ENCODE assay signal across 24 cellular contexts in the genomic region with DNA sequence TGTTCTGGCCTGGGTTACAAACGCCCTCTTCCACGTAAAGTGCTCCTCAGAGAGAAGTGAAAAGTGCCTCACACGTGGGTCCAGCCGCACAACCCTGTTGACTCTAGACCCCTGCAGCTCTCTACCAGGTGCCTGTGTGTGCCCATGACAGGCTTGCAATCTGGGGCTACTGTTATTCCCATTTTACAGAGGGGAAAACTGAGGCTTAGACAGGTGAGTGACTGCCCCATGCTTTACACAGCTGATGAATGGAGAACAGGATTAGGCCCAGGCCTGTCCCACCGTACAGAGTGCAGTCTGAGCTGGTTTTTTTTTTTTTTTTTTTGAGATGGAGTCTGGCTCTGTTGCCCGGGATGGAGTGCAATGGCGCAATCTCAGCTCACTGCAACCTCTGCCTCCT. TPM values are rescaled to one million over a fixed set of nuclear protein-coding genes. Genes with fewer than 3 reads are reported as not detected.
DNase-seq lines count a peak whose midpoint lies in the region; ATAC-seq, FAIRE-seq and TF ChIP-seq lines count a peak whose summit lies in the region.
"Had no signal": no experiment of that assay in that cellular context is flagged by ENCODE, and none has a peak within 500 bp of the region (broad histone marks: within the 10 kb centered on the region; RNA-seq: fewer than 3 reads in every experiment).

No MANE protein-coding gene starts in this region.

- peaks cover 19% of the 10 kb centered on the region for H3K4me1 ChIP-seq in HepG2 (ENCODE audit: insufficient read depth, low read length)
- peaks cover 0 to 24% (median 11%) of the 10 kb centered on the region in 4 donors for H3K4me1 ChIP-seq in right lobe of liver
- H3K4me1 ChIP-seq: A549, BE2C had no signal

- H3K36me3 ChIP-seq in HepG2 (replicated peaks in 1 of 2; ENCODE audit: control insufficient read depth in 1 of 2, insufficient read depth in 2 of 2, low read length in 2 of 2), result peaks cover 40 to 73% of the 10 kb centered on the region in 2 experiments; a peak in 4 of 5 replicates
- H3K36me3 ChIP-seq in right lobe of liver, result peaks cover 17 to 79% (median 57%) of the 10 kb centered on the region in 4 donors
- H3K36me3 ChIP-seq in H7 (replicated peaks; ENCODE audit: control insufficient read depth, insufficient read depth, low read length), result peaks cover 58% of the 10 kb centered on the region

- H3K4me3 ChIP-seq in HepG2 (replicated peaks in 1 of 3; ENCODE audit: insufficient read depth in 1 of 3, low read depth in 2 of 3, low read length in 3 of 3) (no peak overlapping the region), right lobe of liver (no peak overlapping the region), H7 (ENCODE audit: insufficient read depth, low read depth, low read length) (no peak overlapping the region)
- H3K4me3 ChIP-seq: A549 had no signal

- FAIRE-seq in HepG2 (lab: Jason Lieb, UNC), result no peak
- FAIRE-seq: A549, GM12891, GM18507, H54 had no signal

- WGBS in HepG2 (ENCODE audit: low lambda C conversion rate), result 97% methylated on average over 7 of the region's 7 CpGs
- whole genome bisulfite sequencing in right lobe of liver (ENCODE audit: insufficient coverage, low coverage, low lambda C conversion rate, missing lambda C conversion rate), result 60% methylated on average over 2 of the region's 7 CpGs

- H3K36me3 Mint-ChIP-seq in neural crest cell (ENCODE audit: low read depth), result peaks cover 15% of the 10 kb centered on the region

- H3K4me2 ChIP-seq in HepG2 (ENCODE audit: low read depth, low read length), result no peak overlapping the region
- H3K4me2 ChIP-seq: A549 had no signal

- in situ Hi-C loops in HepG2 (cut with HindIII; ENCODE audit: extremely low pct_ligation_motif_present, low pct_unique_long_range_greater_than_20kb), result no loop called here

- no peak overlapping the region for H3K4me3 Mint-ChIP-seq in neural crest cell
- H3K4me3 Mint-ChIP-seq: CD4-positive, alpha-beta memory T cell; HFFc6 had no signal

- H3K27ac Mint-ChIP-seq in neural crest cell (ENCODE audit: unreplicated experiment), result peak overlapping the region; percentile 6
- H3K27ac Mint-ChIP-seq: HFFc6 had no signal

- TF ChIP-seq CTCF in HepG2 (CRISPR knock-in tag; IDR thresholded peaks at IDR 0.05) (no peak), right lobe of liver (IDR thresholded peaks at IDR 0.05) (no peak), RWPE1 (conservative IDR thresholded peaks at IDR 0.05; ENCODE audit: low read depth) (no peak), neural crest cell (conservative IDR thresholded peaks at IDR 0.05) (no peak)

- no peaks in the 10 kb centered on the region for H3K27me3 Mint-ChIP-seq in neural crest cell (ENCODE audit: low read depth)
- H3K27me3 Mint-ChIP-seq: CD4-positive, alpha-beta memory T cell had no signal

- H3K9ac ChIP-seq in HepG2 (ENCODE audit: insufficient read depth, low read depth, low read length), result no peak overlapping the region

- TF ChIP-seq EP300 in HepG2 (IDR thresholded peaks at IDR 0.05; ENCODE audit: low read depth in 2 of 2, low read length in 2 of 2) (no peak), HepG2 (CRISPR knock-in tag; IDR thresholded peaks at IDR 0.05; ENCODE audit: borderline replicate concordance) (no peak)

- intact Hi-C loops in HepG2 (cut with micrococcal nuclease; ENCODE audit: unreplicated experiment), result no loop called here
- intact Hi-C loops in right lobe of liver (cut with DNase I), result no loop called here

- no peak overlapping the region for H2AFZ ChIP-seq in HepG2 (ENCODE audit: low read length)

- H3K9me3 ChIP-seq in HepG2 (ENCODE audit: low read length) (no peaks in the 10 kb centered on the region), right lobe of liver (no peaks in the 10 kb centered on the region)
- H3K9me3 ChIP-seq: A549, BE2C had no signal

- H3K4me1 Mint-ChIP-seq in neural crest cell, result no peaks in the 10 kb centered on the region

- no peak overlapping the region for H3K27ac ChIP-seq in HepG2 (ENCODE audit: extremely low read length, insufficient read depth, low read length)
- H3K27ac ChIP-seq in right lobe of liver, result no peak overlapping the region
- H3K27ac ChIP-seq in RWPE1, result peak overlapping the region; percentile 29
- H3K27ac ChIP-seq: A549 had no signal

- no peak for DNase-seq in HepG2 (ENCODE audit: low spot score)
- no peak for DNase-seq in right lobe of liver
- no peak for DNase-seq in RWPE1 (ENCODE audit: low spot score)
- no peak for DNase-seq in neural crest cell (ENCODE audit: low read depth, low spot score)
- no peak for DNase-seq in H7
- DNase-seq: 8988T; ACHN; AML-193; BE2C; C1 segment of cervical spinal cord; Calu3; CD4-positive, alpha-beta memory T cell; COR-L47; DMS53; DMS79 treated with DMSO at 0.1 percent for 48 hours; GF-D8; GOT3; HFFc6 had no signal

- no peaks in the 10 kb centered on the region for H4K20me1 ChIP-seq in HepG2 (ENCODE audit: insufficient read depth, low read length)

- no peak for TF ChIP-seq POLR2A in HepG2 (IDR thresholded peaks at IDR 0.05; ENCODE audit: insufficient read depth in 1 of 2, low read depth in 2 of 2, low read length in 2 of 2)
- TF ChIP-seq POLR2A in right lobe of liver (IDR thresholded peaks at IDR 0.05), result no peak

- ATAC-seq in HepG2 (no peak), right lobe of liver (no peak), GM21825 (IDR thresholded peaks at IDR 0.05; ENCODE audit: unreplicated experiment) (no peak)
- ATAC-seq: A549, HCT116 had no signal

- H3K79me2 ChIP-seq in HepG2 (ENCODE audit: insufficient read depth, low read length), result no peaks in the 10 kb centered on the region

- no peaks in the 10 kb centered on the region for H3K27me3 ChIP-seq in HepG2 (ENCODE audit: control insufficient read depth in 1 of 2, insufficient read depth in 2 of 2, low read length in 2 of 2)
- no peaks in the 10 kb centered on the region for H3K27me3 ChIP-seq in right lobe of liver
- no peaks in the 10 kb centered on the region for H3K27me3 ChIP-seq in H7 (ENCODE audit: control insufficient read depth, insufficient read depth, low read length)
- H3K27me3 ChIP-seq: BE2C had no signal

- BruUV-seq in HepG2 (replicated peaks; lab: Mats Ljungman, UMichigan), result no TSS peak

- CTCF ChIA-PET in HepG2 (lab: Yijun Ruan, JAX; ENCODE audit: low intra/inter-chr PET ratio, low total read pairs), result no interaction called here
- CTCF ChIA-PET in RWPE1 (lab: Yijun Ruan, JAX), result interaction anchor here (0.6 to 1.0 kb wide), 3 partner anchors 15 to 226 kb away, joined by 3 to 7 read pairs (median 3); no protein-coding TSS in a partner anchor

- POLR2A ChIA-PET in HepG2 (lab: Yijun Ruan, JAX), result interaction anchor here (0.7 kb wide), 2 partner anchors 11 to 439 kb away, joined by 3 read pairs; no protein-coding TSS in a partner anchor
- POLR2A ChIA-PET in RWPE1 (lab: Yijun Ruan, JAX; ENCODE audit: low non-redundant PET), result interaction anchor here (0.6 kb wide), 1 partner anchor 12 kb away, joined by 5 read pairs; no protein-coding TSS in a partner anchor

- H3K9me3 Mint-ChIP-seq in neural crest cell, result no peaks in the 10 kb centered on the region
- H3K9me3 Mint-ChIP-seq: HFFc6 had no signal

- no peak for TF ChIP-seq RAD21 in HepG2 (CRISPR knock-in tag; IDR thresholded peaks at IDR 0.05)

RNA-seq across cellular contexts. Expression of a gene that starts 6.2 kb away (rescaled TPM):
- total RNA-seq in HepG2 (2016; rRNA removed; fragmentation: Illumina TruSeq; extraction: Trizol), result 3.0 and 5.5 TPM in 2 replicates
- total RNA-seq in HepG2 (2016; cell fraction: cytosol; rRNA removed; fragmentation: Illumina TruSeq; extraction: Trizol; ENCODE audit: low read depth), result 0.91 and 1.3 TPM in 2 replicates
- 2.7 and 5.4 TPM in 2 replicates for total RNA-seq in HepG2 (2016; cell fraction: insoluble cytoplasmic fraction; rRNA removed; fragmentation: Illumina TruSeq; extraction: Trizol)
- 3.3 and 3.4 TPM in 2 replicates for total RNA-seq in HepG2 (2016; cell fraction: membrane; rRNA removed; fragmentation: Illumina TruSeq; extraction: Trizol)
- 5.6 and 6.0 TPM in 2 replicates for total RNA-seq in HepG2 (2016; cell fraction: nucleus; rRNA removed; fragmentation: Illumina TruSeq; extraction: Trizol)
- polyA plus RNA-seq in HepG2 (2011; rRNA removed), result 5.5 and 7.5 TPM in 2 replicates
- polyA plus RNA-seq in HepG2 (2011; cell fraction: cytosol; rRNA removed), result 3.2 and 4.1 TPM in 2 replicates
- 45.5 and 51.1 TPM in 2 replicates for polyA plus RNA-seq in HepG2 (2011; cell fraction: nucleus; rRNA removed)
- 3.7 and 5.4 TPM in 2 replicates for polyA plus RNA-seq in HepG2 (2012)
- 0.89 and 1.0 TPM in 2 replicates for polyA plus RNA-seq in HepG2 (2016; cell fraction: cytosol; fragmentation: Illumina TruSeq; extraction: Trizol; ENCODE audit: low read depth)
- 4.0 and 5.3 TPM in 2 replicates for polyA plus RNA-seq in HepG2 (2016; cell fraction: insoluble cytoplasmic fraction; fragmentation: Illumina TruSeq; extraction: Trizol; ENCODE audit: low read depth)
- 2.6 and 3.1 TPM in 2 replicates for polyA plus RNA-seq in HepG2 (2016; cell fraction: membrane; fragmentation: Illumina TruSeq; extraction: Trizol; ENCODE audit: low read depth)
- polyA plus RNA-seq in HepG2 (2016; cell fraction: nucleus; fragmentation: Illumina TruSeq; extraction: Trizol; ENCODE audit: insufficient read depth, low read depth), result 22.1 and 22.8 TPM in 2 replicates
- polyA minus RNA-seq in HepG2 (2011; rRNA and poly(A)+ RNA removed; ENCODE audit: low replicate concordance), result 5.4 and 5.9 TPM in 2 replicates
- 2.7 and 3.1 TPM in 2 replicates for polyA minus RNA-seq in HepG2 (2011; cell fraction: cytosol; rRNA and poly(A)+ RNA removed)
- 5.8 and 7.5 TPM in 2 replicates for polyA minus RNA-seq in HepG2 (2011; cell fraction: nucleus; rRNA and poly(A)+ RNA removed)
- total RNA-seq in right lobe of liver, result 1 to 10 TPM; 5.9 to 7.6 (median 6.0) TPM
- 28.7 and 29.6 TPM in 2 replicates for total RNA-seq in neural crest cell
- 12.4 and 15.2 TPM in 2 replicates for total RNA-seq in H7 (2014; rRNA removed; shearing (Covaris generic))

RNA-seq across cellular contexts. Expression of a gene that starts 35.3 kb away (rescaled TPM):
- total RNA-seq in HepG2 (2016; rRNA removed; fragmentation: Illumina TruSeq; extraction: Trizol) (75.7 and 88.4 TPM in 2 replicates), right lobe of liver (10 to 100 TPM; 49.6 to 64.9 (median 52.8) TPM), neural crest cell (82.1 and 86.6 TPM in 2 replicates)
- 14.1 and 15.7 TPM in 2 replicates for total RNA-seq in HepG2 (2016; cell fraction: cytosol; rRNA removed; fragmentation: Illumina TruSeq; extraction: Trizol; ENCODE audit: low read depth)
- total RNA-seq in HepG2 (2016; cell fraction: insoluble cytoplasmic fraction; rRNA removed; fragmentation: Illumina TruSeq; extraction: Trizol), result 70.5 and 92.4 TPM in 2 replicates
- 21.9 and 22.0 TPM in 2 replicates for total RNA-seq in HepG2 (2016; cell fraction: membrane; rRNA removed; fragmentation: Illumina TruSeq; extraction: Trizol)
- 58.2 and 62.3 TPM in 2 replicates for total RNA-seq in HepG2 (2016; cell fraction: nucleus; rRNA removed; fragmentation: Illumina TruSeq; extraction: Trizol)
- 70.2 and 80.2 TPM in 2 replicates for polyA plus RNA-seq in HepG2 (2011; rRNA removed)
- 44.9 and 55.2 TPM in 2 replicates for polyA plus RNA-seq in HepG2 (2011; cell fraction: cytosol; rRNA removed)
- 206 and 222 TPM in 2 replicates for polyA plus RNA-seq in HepG2 (2011; cell fraction: nucleus; rRNA removed)
- 41.5 and 108 TPM in 2 replicates for polyA plus RNA-seq in HepG2 (2012)
- 10.1 and 10.7 TPM in 2 replicates for polyA plus RNA-seq in HepG2 (2016; cell fraction: cytosol; fragmentation: Illumina TruSeq; extraction: Trizol; ENCODE audit: low read depth)
- polyA plus RNA-seq in HepG2 (2016; cell fraction: insoluble cytoplasmic fraction; fragmentation: Illumina TruSeq; extraction: Trizol; ENCODE audit: low read depth), result 86.9 and 90.6 TPM in 2 replicates
- 13.3 and 15.7 TPM in 2 replicates for polyA plus RNA-seq in HepG2 (2016; cell fraction: membrane; fragmentation: Illumina TruSeq; extraction: Trizol; ENCODE audit: low read depth)
- polyA plus RNA-seq in HepG2 (2016; cell fraction: nucleus; fragmentation: Illumina TruSeq; extraction: Trizol; ENCODE audit: insufficient read depth, low read depth), result 114 and 129 TPM in 2 replicates
- 57.2 and 74.5 TPM in 2 replicates for polyA minus RNA-seq in HepG2 (2011; rRNA and poly(A)+ RNA removed; ENCODE audit: low replicate concordance)
- polyA minus RNA-seq in HepG2 (2011; cell fraction: cytosol; rRNA and poly(A)+ RNA removed), result 22.3 and 23.8 TPM in 2 replicates
- 42.0 and 54.2 TPM in 2 replicates for polyA minus RNA-seq in HepG2 (2011; cell fraction: nucleus; rRNA and poly(A)+ RNA removed)
- 95.7 and 100 TPM in 2 replicates for total RNA-seq in H7 (2014; rRNA removed; shearing (Covaris generic))

RNA-seq across cellular contexts. Expression of a gene that starts 35.4 kb away (rescaled TPM):
- 56.6 and 76.4 TPM in 2 replicates for total RNA-seq in HepG2 (2016; rRNA removed; fragmentation: Illumina TruSeq; extraction: Trizol)
- total RNA-seq in HepG2 (2016; cell fraction: cytosol; rRNA removed; fragmentation: Illumina TruSeq; extraction: Trizol; ENCODE audit: low read depth), result 47.6 and 52.6 TPM in 2 replicates
- 51.9 and 75.7 TPM in 2 replicates for total RNA-seq in HepG2 (2016; cell fraction: insoluble cytoplasmic fraction; rRNA removed; fragmentation: Illumina TruSeq; extraction: Trizol)
- 90.1 and 92.9 TPM in 2 replicates for total RNA-seq in HepG2 (2016; cell fraction: membrane; rRNA removed; fragmentation: Illumina TruSeq; extraction: Trizol)
- 59.2 and 73.6 TPM in 2 replicates for total RNA-seq in HepG2 (2016; cell fraction: nucleus; rRNA removed; fragmentation: Illumina TruSeq; extraction: Trizol)
- 70.1 and 84.2 TPM in 2 replicates for polyA plus RNA-seq in HepG2 (2011; rRNA removed)
- polyA plus RNA-seq in HepG2 (2011; cell fraction: cytosol; rRNA removed), result 35.5 and 40.6 TPM in 2 replicates
- 236 and 246 TPM in 2 replicates for polyA plus RNA-seq in HepG2 (2011; cell fraction: nucleus; rRNA removed)
- polyA plus RNA-seq in HepG2 (2012), result 48.1 and 65.0 TPM in 2 replicates
- 47.0 and 48.8 TPM in 2 replicates for polyA plus RNA-seq in HepG2 (2016; cell fraction: cytosol; fragmentation: Illumina TruSeq; extraction: Trizol; ENCODE audit: low read depth)
- 57.5 and 58.8 TPM in 2 replicates for polyA plus RNA-seq in HepG2 (2016; cell fraction: insoluble cytoplasmic fraction; fragmentation: Illumina TruSeq; extraction: Trizol; ENCODE audit: low read depth)
- polyA plus RNA-seq in HepG2 (2016; cell fraction: membrane; fragmentation: Illumina TruSeq; extraction: Trizol; ENCODE audit: low read depth), result 70.9 TPM in 2 replicates
- polyA plus RNA-seq in HepG2 (2016; cell fraction: nucleus; fragmentation: Illumina TruSeq; extraction: Trizol; ENCODE audit: insufficient read depth, low read depth), result 178 and 194 TPM in 2 replicates
- 57.8 and 122 TPM in 2 replicates for polyA minus RNA-seq in HepG2 (2011; rRNA and poly(A)+ RNA removed; ENCODE audit: low replicate concordance)
- 17.6 and 22.7 TPM in 2 replicates for polyA minus RNA-seq in HepG2 (2011; cell fraction: cytosol; rRNA and poly(A)+ RNA removed)
- 46.1 and 48.1 TPM in 2 replicates for polyA minus RNA-seq in HepG2 (2011; cell fraction: nucleus; rRNA and poly(A)+ RNA removed)
- total RNA-seq in right lobe of liver, result 10 to 100 TPM; 27.9 to 53.5 (median 35.4) TPM
- 84.1 and 89.3 TPM in 2 replicates for total RNA-seq in neural crest cell
- total RNA-seq in H7 (2014; rRNA removed; shearing (Covaris generic)), result 116 and 141 TPM in 2 replicates

RNA-seq across cellular contexts. Expression of a gene that starts 37.0 kb away (rescaled TPM):
- total RNA-seq in HepG2 (2016; rRNA removed; fragmentation: Illumina TruSeq; extraction: Trizol) (15.9 and 27.7 TPM in 2 replicates), right lobe of liver (100 to 1,000 TPM in 2 of 6 experiments, 10 to 100 TPM in 4; 46.9 to 108 (median 72.0) TPM), neural crest cell (77.2 and 79.4 TPM in 2 replicates)
- 3.9 TPM in 2 replicates for total RNA-seq in HepG2 (2016; cell fraction: cytosol; rRNA removed; fragmentation: Illumina TruSeq; extraction: Trizol; ENCODE audit: low read depth)
- 15.7 and 21.0 TPM in 2 replicates for total RNA-seq in HepG2 (2016; cell fraction: insoluble cytoplasmic fraction; rRNA removed; fragmentation: Illumina TruSeq; extraction: Trizol)
- total RNA-seq in HepG2 (2016; cell fraction: membrane; rRNA removed; fragmentation: Illumina TruSeq; extraction: Trizol), result 12.2 and 12.3 TPM in 2 replicates
- 25.4 and 28.9 TPM in 2 replicates for total RNA-seq in HepG2 (2016; cell fraction: nucleus; rRNA removed; fragmentation: Illumina TruSeq; extraction: Trizol)
- 17.9 and 18.9 TPM in 2 replicates for polyA plus RNA-seq in HepG2 (2011; rRNA removed)
- polyA plus RNA-seq in HepG2 (2011; cell fraction: cytosol; rRNA removed), result 12.7 and 13.2 TPM in 2 replicates
- 71.0 and 81.7 TPM in 2 replicates for polyA plus RNA-seq in HepG2 (2011; cell fraction: nucleus; rRNA removed)
- 26.1 and 28.5 TPM in 2 replicates for polyA plus RNA-seq in HepG2 (2012)
- polyA plus RNA-seq in HepG2 (2016; cell fraction: cytosol; fragmentation: Illumina TruSeq; extraction: Trizol; ENCODE audit: low read depth), result 2.6 and 3.4 TPM in 2 replicates
- polyA plus RNA-seq in HepG2 (2016; cell fraction: insoluble cytoplasmic fraction; fragmentation: Illumina TruSeq; extraction: Trizol; ENCODE audit: low read depth), result 29.5 and 38.6 TPM in 2 replicates
- polyA plus RNA-seq in HepG2 (2016; cell fraction: membrane; fragmentation: Illumina TruSeq; extraction: Trizol; ENCODE audit: low read depth), result 7.1 and 8.4 TPM in 2 replicates
- polyA plus RNA-seq in HepG2 (2016; cell fraction: nucleus; fragmentation: Illumina TruSeq; extraction: Trizol; ENCODE audit: insufficient read depth, low read depth), result 72.9 and 74.4 TPM in 2 replicates
- 29.0 and 33.5 TPM in 2 replicates for polyA minus RNA-seq in HepG2 (2011; rRNA and poly(A)+ RNA removed; ENCODE audit: low replicate concordance)
- 27.1 and 28.7 TPM in 2 replicates for polyA minus RNA-seq in HepG2 (2011; cell fraction: cytosol; rRNA and poly(A)+ RNA removed)
- polyA minus RNA-seq in HepG2 (2011; cell fraction: nucleus; rRNA and poly(A)+ RNA removed), result 24.8 and 24.9 TPM in 2 replicates
- 17.7 and 23.2 TPM in 2 replicates for total RNA-seq in H7 (2014; rRNA removed; shearing (Covaris generic))

RNA-seq across cellular contexts. Expression of a gene that starts 45.8 kb away (rescaled TPM):
- total RNA-seq in HepG2 (2016; rRNA removed; fragmentation: Illumina TruSeq; extraction: Trizol) (4.3 and 6.0 TPM in 2 replicates), right lobe of liver (1 to 10 TPM; 3.8 to 6.5 (median 5.4) TPM), neural crest cell (18.2 and 19.0 TPM in 2 replicates)
- total RNA-seq in HepG2 (2016; cell fraction: cytosol; rRNA removed; fragmentation: Illumina TruSeq; extraction: Trizol; ENCODE audit: low read depth), result 0.51 and 0.88 TPM in 2 replicates
- total RNA-seq in HepG2 (2016; cell fraction: insoluble cytoplasmic fraction; rRNA removed; fragmentation: Illumina TruSeq; extraction: Trizol), result 3.9 and 6.1 TPM in 2 replicates
- 1.5 TPM in 2 replicates for total RNA-seq in HepG2 (2016; cell fraction: membrane; rRNA removed; fragmentation: Illumina TruSeq; extraction: Trizol)
- 7.0 and 9.4 TPM in 2 replicates for total RNA-seq in HepG2 (2016; cell fraction: nucleus; rRNA removed; fragmentation: Illumina TruSeq; extraction: Trizol)
- polyA plus RNA-seq in HepG2 (2011; rRNA removed), result 2.0 and 3.3 TPM in 2 replicates
- 1.0 and 1.7 TPM in 2 replicates for polyA plus RNA-seq in HepG2 (2011; cell fraction: cytosol; rRNA removed)
- polyA plus RNA-seq in HepG2 (2011; cell fraction: nucleus; rRNA removed), result 20.5 and 27.4 TPM in 2 replicates
- 3.3 TPM in 2 replicates for polyA plus RNA-seq in HepG2 (2012)
- 0.61 and 0.67 TPM in 2 replicates for polyA plus RNA-seq in HepG2 (2016; cell fraction: cytosol; fragmentation: Illumina TruSeq; extraction: Trizol; ENCODE audit: low read depth)
- 3.3 and 4.8 TPM in 2 replicates for polyA plus RNA-seq in HepG2 (2016; cell fraction: insoluble cytoplasmic fraction; fragmentation: Illumina TruSeq; extraction: Trizol; ENCODE audit: low read depth)
- polyA plus RNA-seq in HepG2 (2016; cell fraction: membrane; fragmentation: Illumina TruSeq; extraction: Trizol; ENCODE audit: low read depth), result 1.2 and 1.3 TPM in 2 replicates
- polyA plus RNA-seq in HepG2 (2016; cell fraction: nucleus; fragmentation: Illumina TruSeq; extraction: Trizol; ENCODE audit: insufficient read depth, low read depth), result 37.0 and 38.1 TPM in 2 replicates
- 1.5 and 5.2 TPM in 2 replicates for polyA minus RNA-seq in HepG2 (2011; rRNA and poly(A)+ RNA removed; ENCODE audit: low replicate concordance)
- 0.53 and 1.1 TPM in 2 replicates for polyA minus RNA-seq in HepG2 (2011; cell fraction: cytosol; rRNA and poly(A)+ RNA removed)
- 6.3 and 6.8 TPM in 2 replicates for polyA minus RNA-seq in HepG2 (2011; cell fraction: nucleus; rRNA and poly(A)+ RNA removed)
- 13.3 and 14.0 TPM in 2 replicates for total RNA-seq in H7 (2014; rRNA removed; shearing (Covaris generic))
